ENCODE assay signal across 16 cellular contexts in genomic region chrX:13581554-13581953, GRCh38. TPM values are rescaled to one million over a fixed set of nuclear protein-coding genes. Genes with fewer than 3 reads are reported as not detected.
DNase-seq lines count a peak whose midpoint lies in the region; TF ChIP-seq lines count a peak whose summit lies in the region.
"Had no signal": no experiment of that assay in that cellular context is flagged by ENCODE, and none has a peak within 500 bp of the region (broad histone marks: within the 10 kb centered on the region; RNA-seq: fewer than 3 reads in every experiment).

No MANE protein-coding gene starts in this region.

- no peak overlapping the region for H3K4me2 ChIP-seq in SK-N-SH

- H4K20me1 ChIP-seq in SK-N-SH (ENCODE audit: insufficient read depth), result no peaks in the 10 kb centered on the region

- no peaks in the 10 kb centered on the region for H3K4me1 ChIP-seq in SK-N-SH (ENCODE audit: control insufficient read depth in 1 of 2, insufficient read depth in 2 of 2, low read depth in 1 of 2, low read length in 1 of 2)
- H3K4me1 ChIP-seq: Peyer's patch, SJCRH30 had no signal

- no peak overlapping the region for H3K27ac ChIP-seq in SK-N-SH (ENCODE audit: low read depth in 2 of 2, low read length in 1 of 2)
- H3K27ac ChIP-seq: Peyer's patch, SJCRH30 had no signal

- H3K4me3 ChIP-seq in BJ (ENCODE audit: low read depth, low read length), result no peak overlapping the region
- no peak overlapping the region for H3K4me3 ChIP-seq in SK-N-SH (ENCODE audit: low read depth in 2 of 2, low read length in 1 of 2)
- no peak overlapping the region for H3K4me3 ChIP-seq in fibroblast of mammary gland (ENCODE audit: control insufficient read depth, low read depth, low read length)
- H3K4me3 ChIP-seq: Peyer's patch, SJCRH30 had no signal

- DNase-seq in BJ (ENCODE audit: low read depth), result peak; percentile 60
- DNase-seq in SK-N-SH, result no peak
- DNase-seq in fibroblast of mammary gland (ENCODE audit: low read depth), result peak; percentile 60
- no peak for DNase-seq in T-helper 1 cell
- no peak for DNase-seq in activated CD4-positive, alpha-beta T cell treated with anti-CD3 and anti-CD28 coated beads for 1 hour
- no peak for DNase-seq in NCI-H187 treated with DMSO at 0.1 percent for 48 hours (lab: John Stamatoyannopoulos, UW)
- no peak for DNase-seq in NCI-H524 (lab: John Stamatoyannopoulos, UW)
- DNase-seq: CD4-positive, CD25-positive, alpha-beta regulatory T cell; Karpas-422; MV-4-11; NCI-H1694; NCI-H2081 treated with DMSO at 0.1 percent for 48 hours; NCI-H2171 treated with DMSO at 0.1 percent for 48 hours; NCI-H526; Peyer's patch; SJCRH30 had no signal

- H3K36me3 ChIP-seq in BJ (ENCODE audit: control insufficient read depth, insufficient read depth, low read length) (no peaks in the 10 kb centered on the region), SK-N-SH (replicated peaks in 1 of 2; ENCODE audit: control insufficient read depth in 1 of 2, insufficient read depth in 2 of 2, low read length in 1 of 2) (no peaks in the 10 kb centered on the region)
- H3K36me3 ChIP-seq: Peyer's patch, SJCRH30 had no signal

- no peak overlapping the region for H2AFZ ChIP-seq in SK-N-SH (ENCODE audit: low read depth)

- no peaks in the 10 kb centered on the region for H3K9me2 ChIP-seq in SK-N-SH

- H3F3A ChIP-seq in SK-N-SH (replicated peaks; ENCODE audit: insufficient read depth), result no peaks in the 10 kb centered on the region

- TF ChIP-seq CTCF in BJ (IDR thresholded peaks at IDR 0.05; ENCODE audit: insufficient read depth, low read depth, low read length) (no peak), SK-N-SH (IDR thresholded peaks at IDR 0.05) (no peak), fibroblast of mammary gland (conservative IDR thresholded peaks at IDR 0.05; ENCODE audit: control insufficient read depth, insufficient read depth, low read depth, low read length) (no peak)

- POLR2A ChIA-PET in BJ (lab: Charles Lee), result interaction anchor here (0.6 kb wide), 1 partner anchor 1204 kb away, joined by 4 read pairs; no protein-coding TSS in a partner anchor
- POLR2A ChIA-PET in SK-N-SH (lab: Yijun Ruan, JAX), result no interaction called here

- no peak overlapping the region for H3K9ac ChIP-seq in SK-N-SH

- WGBS in SK-N-SH (ENCODE audit: low lambda C conversion rate), result 7% methylated on average over 4 of the region's 4 CpGs

- no peaks in the 10 kb centered on the region for H3K27me3 ChIP-seq in BJ (ENCODE audit: control insufficient read depth, insufficient read depth, low read length)
- H3K27me3 ChIP-seq in SK-N-SH (ENCODE audit: insufficient read depth), result no peaks in the 10 kb centered on the region
- H3K27me3 ChIP-seq: Peyer's patch, SJCRH30 had no signal

- no peaks in the 10 kb centered on the region for H3K9me3 ChIP-seq in SK-N-SH
- H3K9me3 ChIP-seq: Peyer's patch, SJCRH30 had no signal

- no peaks in the 10 kb centered on the region for H3K79me2 ChIP-seq in SK-N-SH (ENCODE audit: insufficient read depth)

- no peak for TF ChIP-seq RAD21 in SK-N-SH (IDR thresholded peaks at IDR 0.05; ENCODE audit: low read length)

- CTCF ChIA-PET in BJ (lab: Yijun Ruan, JAX) (no interaction called here), SK-N-SH (lab: Yijun Ruan, JAX) (no interaction called here)

- no peak for TF ChIP-seq EP300 in SK-N-SH (IDR thresholded peaks at IDR 0.05; ENCODE audit: borderline replicate concordance in 1 of 2, low read depth in 1 of 2, low read length in 1 of 2)

TF ChIP-seq in SK-N-SH, 30 proteins besides CTCF, POLR2A, EP300 and RAD21:
- TF ChIP-seq CHD2 (IDR thresholded peaks at IDR 0.05; ENCODE audit: low read length, partially characterized antibody) (no peak), PBX3 (IDR thresholded peaks at IDR 0.05) (no peak), TCF12 (IDR thresholded peaks at IDR 0.05) (peak; percentile 53), NFIC (IDR thresholded peaks at IDR 0.05; ENCODE audit: borderline replicate concordance) (no peak)
TF ChIP-seq in SK-N-SH: peak in this region for 1.

RNA-seq across cellular contexts. Expression of gene EGFL6, which starts 12.2 kb away (rescaled TPM):
- polyA plus RNA-seq in BJ (2011; rRNA removed), result not detected in 2 replicates
- not detected in 2 replicates for polyA minus RNA-seq in BJ (2011; rRNA and poly(A)+ RNA removed)
- polyA plus RNA-seq in SK-N-SH (2012; rRNA removed), result 0.19 and 0.25 TPM in 2 replicates
- polyA plus RNA-seq in SK-N-SH (2012; cell fraction: cytosol; rRNA removed), result 0.28 and 0.33 TPM in 2 replicates
- polyA plus RNA-seq in SK-N-SH (2012; cell fraction: nucleus; rRNA removed), result 0.07 and 0.08 TPM in 2 replicates

Comparison
In these comparisons a context has a peak if more than half of its experiments do, and no peak if none do; other contexts are left out.
1. DNase-seq: peak in BJ (single experiment) and fibroblast of mammary gland (single experiment); none in SK-N-SH (single experiment), T-helper 1 cell (0 of 5), activated CD4-positive, alpha-beta T cell treated with anti-CD3 and anti-CD28 coated beads for 1 hour (single experiment), NCI-H187 treated with DMSO at 0.1 percent for 48 hours (single experiment) and NCI-H524 (0 of 2).